ENCODE assay signal across 29 cellular contexts in genomic region chr15:56036546-56037067, GRCh38.
"Had no signal": no experiment of that assay in that cellular context is flagged by ENCODE, and none has a peak within 500 bp of the region (broad histone marks: within the 10 kb centered on the region; RNA-seq: fewer than 3 reads in every experiment).

No MANE protein-coding gene starts in this region.

- H3K27me3 ChIP-seq: adrenal gland, body of pancreas, colonic mucosa, gastrocnemius medialis, left lung, stomach, thyroid gland had no signal

- ATAC-seq: activated naive CD4-positive, alpha-beta T cell treated with anti-CD3 and anti-CD28 coated beads, Interleukin-2, amount 50 U/mL, for 72 hours; activated T-cell treated with anti-CD3 and anti-CD28 coated beads, Interleukin-2, amount 50 U/mL, for 4 hours; body of pancreas; gastrocnemius medialis; left lung; mucosa of descending colon; sciatic nerve had no signal

- DNase-seq: activated CD4-positive, alpha-beta memory T cell treated with anti-CD3 and anti-CD28 coated beads for 36 hours; activated CD4-positive, alpha-beta T cell treated with anti-CD3 and anti-CD28 coated beads, Interleukin-2, amount 10 ng/mL, durations not matched to agents 24 days and 14 days; activated naive CD4-positive, alpha-beta T cell; activated T-cell treated with anti-CD3 and anti-CD28 coated beads, Interleukin-2, amount 50 U/mL, for 4 hours; adrenal gland; aorta; body of pancreas; colonic mucosa; effector CD8-positive, alpha-beta T cell; gastrocnemius medialis; hypothalamus; immature natural killer cell; kidney; left lung; mesendoderm; mucosa of descending colon; posterior cingulate gyrus; stimulated activated CD4-positive, alpha-beta T cell treated with anti-CD3 and anti-CD28 coated beads, Interleukin-12 subunit alpha, Interleukin-12 subunit beta, amount 100 ng/mL, for 4 hours; stimulated activated CD4-positive, alpha-beta T cell treated with anti-CD3 and anti-CD28 coated beads, Interleukin-4, amount 100 ng/mL, for 1 hour; stomach; T-helper 9 cell; thyroid gland had no signal

- H3K27ac ChIP-seq: adrenal gland, body of pancreas, colonic mucosa, epithelial cell of prostate, gastrocnemius medialis, left lung, skin epidermis, stomach, thyroid gland, VCaP had no signal

- H3K27ac Mint-ChIP-seq: activated CD4-positive, alpha-beta memory T cell treated with anti-CD3 and anti-CD28 coated beads for 36 hours; activated CD4-positive, alpha-beta T cell treated with anti-CD3 and anti-CD28 coated beads, Interleukin-2, amount 10 ng/mL, durations not matched to agents 24 days and 14 days; immature natural killer cell; natural killer cell treated with Interleukin-12 subunit alpha and Interleukin-12 subunit beta and Interleukin-15 and Interleukin-18, amount 100 ng/mL, for 72 hours had no signal

- H3K4me1 ChIP-seq: colonic mucosa, thyroid gland had no signal

- H3K4me1 Mint-ChIP-seq: immature natural killer cell had no signal

- H3K4me3 ChIP-seq: adrenal gland, body of pancreas, colonic mucosa, gastrocnemius medialis, left lung, lung, mucosa of descending colon, skin epidermis, stomach, thyroid gland had no signal

- H3K9me3 ChIP-seq: adrenal gland, body of pancreas, colonic mucosa, gastrocnemius medialis, left lung, mucosa of descending colon, stomach, thyroid gland had no signal

- H3K4me3 Mint-ChIP-seq: activated CD4-positive, alpha-beta memory T cell treated with anti-CD3 and anti-CD28 coated beads for 36 hours; activated CD4-positive, alpha-beta T cell treated with anti-CD3 and anti-CD28 coated beads, Interleukin-2, amount 10 ng/mL, durations not matched to agents 24 days and 14 days; activated T-cell treated with anti-CD3 and anti-CD28 coated beads, Interleukin-2, amount 50 U/mL, for 4 hours; immature natural killer cell; natural killer cell treated with Interleukin-12 subunit alpha and Interleukin-12 subunit beta and Interleukin-15 and Interleukin-18, amount 100 ng/mL, for 72 hours had no signal

- H3K9me3 Mint-ChIP-seq: activated T-cell treated with anti-CD3 and anti-CD28 coated beads, Interleukin-2, amount 50 U/mL, for 4 hours; immature natural killer cell had no signal

- H3K27me3 Mint-ChIP-seq: activated CD4-positive, alpha-beta memory T cell treated with anti-CD3 and anti-CD28 coated beads for 36 hours had no signal

- H3K36me3 ChIP-seq: adrenal gland, colonic mucosa, gastrocnemius medialis, left lung, stomach, thyroid gland had no signal

- H3K36me3 Mint-ChIP-seq: immature natural killer cell; natural killer cell treated with Interleukin-12 subunit alpha and Interleukin-12 subunit beta and Interleukin-15 and Interleukin-18, amount 100 ng/mL, for 72 hours had no signal
